1 cellular context compared by ENCODE assay signal in the genomic region with DNA sequence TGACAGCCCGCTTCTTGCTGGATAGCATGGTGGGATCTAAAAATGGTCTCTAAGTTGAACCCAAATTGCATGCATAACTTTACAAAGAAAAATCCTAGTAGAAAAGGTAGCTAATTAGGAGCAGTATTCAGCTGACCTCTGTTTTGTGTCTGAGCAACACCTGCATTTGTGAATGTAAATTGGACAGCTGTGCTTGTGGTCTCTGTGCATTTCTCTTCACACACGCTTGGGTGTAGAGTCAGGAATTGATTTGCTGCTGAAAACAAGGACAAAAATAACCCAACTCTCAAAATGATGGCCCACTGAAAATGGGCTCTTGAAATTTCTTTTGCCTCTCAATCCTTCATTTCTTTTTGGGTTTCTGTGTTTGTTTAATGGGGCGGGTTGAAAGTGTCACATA.
TF ChIP-seq lines count a peak whose summit lies in the region.

No MANE protein-coding gene starts in this region.

TF ChIP-seq in GM12878, 131 proteins besides CTCF, POLR2A, EP300 and RAD21 (continued from another document):
- TF ChIP-seq RELA (IDR thresholded peaks at IDR 0.05; ENCODE audit: borderline replicate concordance, partially characterized antibody) (no peak), BMI1 (IDR thresholded peaks at IDR 0.05; ENCODE audit: borderline replicate concordance) (no peak), CREM (IDR thresholded peaks at IDR 0.05; ENCODE audit: low read depth) (no peak)
TF ChIP-seq in GM12878: peak in this region for 0.
